ENCODE assay signal across 8 cellular contexts in the genomic region with DNA sequence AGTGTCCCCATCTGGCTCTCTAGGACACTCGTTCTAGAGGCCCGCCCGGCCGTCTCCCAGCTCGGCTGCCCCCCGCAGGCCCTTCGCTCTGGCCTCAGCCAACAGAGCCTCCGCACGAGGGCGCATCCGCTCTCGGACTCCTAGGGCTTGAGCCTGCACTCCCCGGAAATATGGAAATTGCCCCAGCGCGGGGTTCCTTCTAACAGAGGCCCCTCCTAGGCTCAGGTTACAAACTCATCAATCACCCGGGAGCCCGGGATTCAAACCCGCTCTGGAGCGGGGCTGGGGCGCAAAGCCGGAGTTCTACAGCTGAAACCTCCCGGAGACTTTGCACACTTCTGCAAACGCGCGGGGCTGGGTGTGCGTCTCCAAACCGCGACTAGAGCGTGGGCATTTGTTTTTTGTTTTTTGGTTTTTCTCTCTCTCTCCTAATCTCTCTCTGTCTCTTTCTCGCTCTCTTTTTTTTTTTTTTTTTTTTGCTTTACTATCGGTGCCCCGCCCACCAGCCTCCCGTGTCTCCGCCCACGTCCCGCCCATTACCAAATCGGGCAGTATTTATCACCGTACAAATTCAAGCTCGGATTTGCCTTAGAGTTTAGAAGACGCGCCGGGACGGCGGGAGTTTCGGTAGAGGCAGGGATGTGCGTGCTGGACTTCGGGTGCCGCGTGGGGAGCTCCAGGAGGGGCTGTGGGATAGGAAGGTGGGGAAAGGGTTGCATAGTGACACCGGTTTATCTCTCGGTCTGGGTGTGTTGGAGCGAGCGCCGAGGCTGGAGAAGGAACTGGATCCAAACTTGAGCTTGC. TPM values are rescaled to one million over a fixed set of nuclear protein-coding genes. Genes with fewer than 3 reads are reported as not detected.
A peak's percentile ranks its signal among the peaks of the same experiment; 100 is the strongest.
DNase-seq lines count a peak whose midpoint lies in the region; ATAC-seq, FAIRE-seq and TF ChIP-seq lines count a peak whose summit lies in the region.

No MANE protein-coding gene starts in this region.

- H3K36me3 Mint-ChIP-seq in activated T-helper 2 cell treated with anti-CD3 and anti-CD28 coated beads, Interferon-gamma antibody, Interleukin-2, Interleukin-4, amounts not matched to agents 10 μg/mL and 5 μg/mL and 100 μg/mL, durations not matched to agents 14 hours and 24 hours and 36 hours (ENCODE audit: low read depth) = no peaks in the 10 kb centered on the region

- H3K9ac ChIP-seq in neuronal stem cell (ENCODE audit: low read depth, low read length, poor library complexity) = peak overlapping the region; percentile 47

- peak overlapping the region; percentile 70 for H2AFZ ChIP-seq in neuronal stem cell (ENCODE audit: low read length)

- no peak overlapping the region for H4K8ac ChIP-seq in neuronal stem cell (ENCODE audit: low read depth, low read length)

- no peaks in the 10 kb centered on the region for H3K79me1 ChIP-seq in neuronal stem cell (ENCODE audit: low read depth, low read length)

- H3K4ac ChIP-seq in neuronal stem cell (ENCODE audit: low read length) = no peak overlapping the region

- peaks cover 63% of the 10 kb centered on the region for H3K27me3 Mint-ChIP-seq in activated T-helper 2 cell treated with anti-CD3 and anti-CD28 coated beads, Interferon-gamma antibody, Interleukin-2, Interleukin-4, amounts not matched to agents 10 μg/mL and 5 μg/mL and 100 μg/mL, durations not matched to agents 14 hours and 24 hours and 36 hours (ENCODE audit: low read depth)

- no peak overlapping the region for H4K91ac ChIP-seq in neuronal stem cell (ENCODE audit: low read depth, low read length, poor library complexity)

- H2BK120ac ChIP-seq in neuronal stem cell (ENCODE audit: low read depth, low read length) = peak overlapping the region; percentile 17

- H3K4me1 ChIP-seq in gastroesophageal sphincter (peaks cover 0 to 38% (median 3%) of the 10 kb centered on the region in 3 donors), neuronal stem cell (ENCODE audit: control insufficient read depth in 2 of 2, insufficient read depth in 1 of 2, low read depth in 1 of 2, low read length in 2 of 2) (peaks cover 0 to 18% of the 10 kb centered on the region in 2 donors)

- FAIRE-seq in GM12891 (lab: Jason Lieb, UNC) = peak; percentile 23

- intact Hi-C loops in activated T-helper 2 cell treated with anti-CD3 and anti-CD28 coated beads, Interferon-gamma antibody, Interleukin-2, Interleukin-4, amounts not matched to agents 10 μg/mL and 5 μg/mL and 100 μg/mL, durations not matched to agents 14 hours and 24 hours and 36 hours (cut with micrococcal nuclease) = loop anchor here (5.0 kb wide), 2 partner anchors 186 to 301 kb away; no protein-coding TSS in a partner anchor

- H3K9me3 Mint-ChIP-seq in activated T-helper 2 cell treated with anti-CD3 and anti-CD28 coated beads, Interferon-gamma antibody, Interleukin-2, Interleukin-4, amounts not matched to agents 10 μg/mL and 5 μg/mL and 100 μg/mL, durations not matched to agents 14 hours and 24 hours and 36 hours = no peaks in the 10 kb centered on the region

- H3K27me3 ChIP-seq in gastroesophageal sphincter (peaks cover 100% of the 10 kb centered on the region), neuronal stem cell (ENCODE audit: control insufficient read depth in 3 of 3, insufficient read depth in 3 of 3, low read depth in 1 of 3, low read length in 3 of 3) (peaks cover 69 to 100% (median 94%) of the 10 kb centered on the region in 3 experiments)

- peak overlapping the region; percentile 99 for H3K4me2 ChIP-seq in neuronal stem cell (ENCODE audit: insufficient read depth, low read length, poor library complexity, severe bottlenecking)

- H3K9me3 ChIP-seq in gastroesophageal sphincter (no peaks in the 10 kb centered on the region), neuronal stem cell (replicated peaks in 1 of 2; ENCODE audit: control insufficient read depth in 2 of 2, insufficient read depth in 1 of 2, low read depth in 1 of 2, low read length in 2 of 2) (peaks cover 0 to 1% of the 10 kb centered on the region in 2 donors)

- peak overlapping the region in 1 of 2 donors; percentile 38 for H3K4me3 ChIP-seq in gastroesophageal sphincter
- H3K4me3 ChIP-seq in neuronal stem cell (ENCODE audit: low read length in 2 of 2) = peak overlapping the region; percentile 15 to 78

- TF ChIP-seq EP300 in gastroesophageal sphincter (IDR thresholded peaks at IDR 0.05) = no peak

- ATAC-seq in gastroesophageal sphincter = peak; percentile 50
- ATAC-seq in GM19397 (IDR thresholded peaks at IDR 0.05; ENCODE audit: unreplicated experiment) = no peak

- no peaks in the 10 kb centered on the region for H3K36me3 ChIP-seq in gastroesophageal sphincter
- no peaks in the 10 kb centered on the region for H3K36me3 ChIP-seq in neuronal stem cell (replicated peaks in 1 of 2; ENCODE audit: control insufficient read depth in 2 of 2, insufficient read depth in 2 of 2, low read length in 2 of 2)

- no peak overlapping the region for H3K27ac Mint-ChIP-seq in activated T-helper 2 cell treated with anti-CD3 and anti-CD28 coated beads, Interferon-gamma antibody, Interleukin-2, Interleukin-4, amounts not matched to agents 10 μg/mL and 5 μg/mL and 100 μg/mL, durations not matched to agents 14 hours and 24 hours and 36 hours

- peak overlapping the region; percentile 66 for H2AK5ac ChIP-seq in neuronal stem cell (ENCODE audit: low read depth, low read length)

- 0 to 1% methylated on average over 5 to 18 of the region's 54 CpGs for WGBS in gastroesophageal sphincter (ENCODE audit: low coverage in 1 of 2), 2 donors
- no CpG with 5 or more reads among the region's 54 CpGs for WGBS in neuronal stem cell (ENCODE audit: extremely low coverage in 2 of 2, insufficient read length in 2 of 2, insufficient replicate concordance in 1 of 2), 2 donors

- H3K27ac ChIP-seq in gastroesophageal sphincter (peak overlapping the region in 3 of 4 donors; percentile 14 to 67 (median 20)), neuronal stem cell (replicated peaks; ENCODE audit: low read length) (no peak overlapping the region)

- H3K14ac ChIP-seq in neuronal stem cell (ENCODE audit: low read length) = no peak overlapping the region

- TF ChIP-seq CTCF in gastroesophageal sphincter (IDR thresholded peaks at IDR 0.05) = peak in 2 of 4 experiments; percentile 18 to 52

- no peak overlapping the region for H2BK12ac ChIP-seq in neuronal stem cell (ENCODE audit: low read length)

- peak overlapping the region; percentile 50 for H3K23ac ChIP-seq in neuronal stem cell (ENCODE audit: low read depth, low read length, poor library complexity)

- peaks cover 10% of the 10 kb centered on the region for H3K4me1 Mint-ChIP-seq in activated T-helper 2 cell treated with anti-CD3 and anti-CD28 coated beads, Interferon-gamma antibody, Interleukin-2, Interleukin-4, amounts not matched to agents 10 μg/mL and 5 μg/mL and 100 μg/mL, durations not matched to agents 14 hours and 24 hours and 36 hours (ENCODE audit: low read depth)

- no peak for TF ChIP-seq POLR2A in GM12891 (IDR thresholded peaks at IDR 0.05; ENCODE audit: low read depth, low read length)
- TF ChIP-seq POLR2A in gastroesophageal sphincter (IDR thresholded peaks at IDR 0.05) = no peak

- peak overlapping the region; percentile 52 for H3K18ac ChIP-seq in neuronal stem cell (ENCODE audit: low read length)

- peak overlapping the region; percentile 76 for H3K4me3 Mint-ChIP-seq in activated T-helper 2 cell treated with anti-CD3 and anti-CD28 coated beads, Interferon-gamma antibody, Interleukin-2, Interleukin-4, amounts not matched to agents 10 μg/mL and 5 μg/mL and 100 μg/mL, durations not matched to agents 14 hours and 24 hours and 36 hours (ENCODE audit: low read depth)

- no peak for DNase-seq in GM12891 (ENCODE audit: insufficient read length, low spot score)
- DNase-seq in NCI-H524 treated with DMSO at 0.1 percent for 48 hours (lab: John Stamatoyannopoulos, UW) = peak; percentile 53
- peak; percentile 50 for DNase-seq in activated T-helper 2 cell treated with anti-CD3 and anti-CD28 coated beads, Interferon-gamma antibody, Interleukin-2, Interleukin-4, amounts not matched to agents 10 μg/mL and 5 μg/mL and 100 μg/mL, durations not matched to agents 14 hours and 24 hours and 36 hours (ENCODE audit: low spot score)
- DNase-seq in neuronal stem cell (ENCODE audit: low spot score) = peak; percentile 89
- DNase-seq in midbrain (lab: John Stamatoyannopoulos, UW) = no peak
- DNase-seq in NCI-H345 treated with DMSO at 0.1 percent for 48 hours (lab: John Stamatoyannopoulos, UW; ENCODE audit: unreplicated experiment) = no peak

- H2BK5ac ChIP-seq in neuronal stem cell (ENCODE audit: low read length) = no peak overlapping the region

- no peak overlapping the region for H2BK15ac ChIP-seq in neuronal stem cell (ENCODE audit: low read length)

TF ChIP-seq in GM12891, 5 proteins besides CTCF, POLR2A, EP300 and RAD21:
- TF ChIP-seq SPI1 (IDR thresholded peaks at IDR 0.05; ENCODE audit: low read depth, low read length) (no peak), PAX5 (IDR thresholded peaks at IDR 0.05; ENCODE audit: insufficient read depth, low read length, severe bottlenecking) (no peak), POU2F2 (IDR thresholded peaks at IDR 0.05; ENCODE audit: low read depth, low read length) (no peak), TAF1 (IDR thresholded peaks at IDR 0.05; ENCODE audit: low read depth, low read length) (no peak), POLR2AphosphoS5 (IDR thresholded peaks at IDR 0.05; ENCODE audit: low read depth, low read length) (no peak)

RNA-seq across cellular contexts. Expression of a gene that starts 2.4 kb away (rescaled TPM):
- polyA plus RNA-seq in GM12891 (2012; ENCODE audit: low read depth, missing spikeins) = not detected
- 0.05 and 0.23 TPM in 2 replicates for total RNA-seq in activated T-helper 2 cell treated with anti-CD3 and anti-CD28 coated beads, Interferon-gamma antibody, Interleukin-2, Interleukin-4, amounts not matched to agents 10 μg/mL and 5 μg/mL and 100 μg/mL, durations not matched to agents 14 hours and 24 hours and 36 hours
- total RNA-seq in gastroesophageal sphincter = under 1 TPM in 3 of 4 donors, not detected in 1; 0.25 to 0.81 (median 0.58) TPM
- polyA plus RNA-seq in neuronal stem cell (2013, experiment 1 of 2) = 0.04 TPM
- polyA plus RNA-seq in neuronal stem cell (2013, experiment 2 of 2) = 0.07 TPM

RNA-seq across cellular contexts. Expression of a gene that starts 9.3 kb away (rescaled TPM):
- polyA plus RNA-seq in GM12891 (2012; ENCODE audit: low read depth, missing spikeins) = not detected
- total RNA-seq in activated T-helper 2 cell treated with anti-CD3 and anti-CD28 coated beads, Interferon-gamma antibody, Interleukin-2, Interleukin-4, amounts not matched to agents 10 μg/mL and 5 μg/mL and 100 μg/mL, durations not matched to agents 14 hours and 24 hours and 36 hours = 0.07 TPM in 1 of 2 replicates, not detected in the other
- 1 to 10 TPM in 1 of 4 donors, under 1 TPM in 3; 0.40 to 1.5 (median 0.50) TPM for total RNA-seq in gastroesophageal sphincter
- polyA plus RNA-seq in neuronal stem cell (2013, experiment 1 of 2) = 0.15 TPM
- 0.12 TPM for polyA plus RNA-seq in neuronal stem cell (2013, experiment 2 of 2)

RNA-seq across cellular contexts. Expression of a gene that starts 20.9 kb away (rescaled TPM):
- polyA plus RNA-seq in GM12891 (2012; ENCODE audit: low read depth, missing spikeins) = 11.4 TPM
- total RNA-seq in activated T-helper 2 cell treated with anti-CD3 and anti-CD28 coated beads, Interferon-gamma antibody, Interleukin-2, Interleukin-4, amounts not matched to agents 10 μg/mL and 5 μg/mL and 100 μg/mL, durations not matched to agents 14 hours and 24 hours and 36 hours = 21.9 and 22.8 TPM in 2 replicates
- 10 to 100 TPM; 12.5 to 26.6 (median 19.3) TPM for total RNA-seq in gastroesophageal sphincter
- 12.3 TPM for polyA plus RNA-seq in neuronal stem cell (2013, experiment 1 of 2)
- 12.6 TPM for polyA plus RNA-seq in neuronal stem cell (2013, experiment 2 of 2)

Comparison
In these comparisons a context has a peak if more than half of its experiments do, and no peak if none do; other contexts are left out.
1. DNase-seq: peak in NCI-H524 treated with DMSO at 0.1 percent for 48 hours (single experiment), activated T-helper 2 cell treated with anti-CD3 and anti-CD28 coated beads, Interferon-gamma antibody, Interleukin-2, Interleukin-4, amounts not matched to agents 10 μg/mL and 5 μg/mL and 100 μg/mL, durations not matched to agents 14 hours and 24 hours and 36 hours (single experiment) and neuronal stem cell (single experiment); none in GM12891 (single experiment), midbrain (single experiment) and NCI-H345 treated with DMSO at 0.1 percent for 48 hours (single experiment).